In genomic region chrX:13653022-13653693, GRCh38 we compare ENCODE assay signal across 8 cellular contexts. TPM values are rescaled to one million over a fixed set of nuclear protein-coding genes. Genes with fewer than 3 reads are reported as not detected.
DNase-seq lines count a peak whose midpoint lies in the region; ATAC-seq and TF ChIP-seq lines count a peak whose summit lies in the region.

A gene with protein sequence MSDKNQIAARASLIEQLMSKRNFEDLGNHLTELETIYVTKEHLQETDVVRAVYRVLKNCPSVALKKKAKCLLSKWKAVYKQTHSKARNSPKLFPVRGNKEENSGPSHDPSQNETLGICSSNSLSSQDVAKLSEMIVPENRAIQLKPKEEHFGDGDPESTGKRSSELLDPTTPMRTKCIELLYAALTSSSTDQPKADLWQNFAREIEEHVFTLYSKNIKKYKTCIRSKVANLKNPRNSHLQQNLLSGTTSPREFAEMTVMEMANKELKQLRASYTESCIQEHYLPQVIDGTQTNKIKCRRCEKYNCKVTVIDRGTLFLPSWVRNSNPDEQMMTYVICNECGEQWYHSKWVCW (plus strand): TSS chrX:13653141. CDS start chrX:13662509, 9,368 bp downstream.

- H3K9ac ChIP-seq in fibroblast of lung (ENCODE audit: insufficient read depth, low read length): peak within 1 kb of the TSS; percentile 84

- intact Hi-C loops in activated T-helper 2 cell treated with anti-CD3 and anti-CD28 coated beads, Interferon-gamma antibody, Interleukin-2, Interleukin-4, amounts not matched to agents 10 μg/mL and 5 μg/mL and 100 μg/mL, durations not matched to agents 14 hours and 24 hours and 36 hours (cut with micrococcal nuclease): loop anchor here (1.0 to 10.0 kb wide), 5 partner anchors 35 to 698 kb away; partner anchors contain the start of genes OFD1 and TRAPPC2

- H3K79me2 ChIP-seq in GM23338 (replicated peaks; ENCODE audit: insufficient read depth) (no peaks in the 10 kb centered on the region), fibroblast of lung (ENCODE audit: control insufficient read depth, insufficient read depth, low read length) (no peaks in the 10 kb centered on the region)

- DNase-seq in EH (ENCODE audit: low read depth): peak; percentile 97
- peak; percentile 90 for DNase-seq in GM23338 (ENCODE audit: low spot score)
- DNase-seq in Kasumi-1 (lab: John Stamatoyannopoulos, UW): peak; percentile 80 to 84
- DNase-seq in RPMI8226: peak; percentile 97
- DNase-seq in activated T-helper 2 cell treated with anti-CD3 and anti-CD28 coated beads, Interferon-gamma antibody, Interleukin-2, Interleukin-4, amounts not matched to agents 10 μg/mL and 5 μg/mL and 100 μg/mL, durations not matched to agents 14 hours and 24 hours and 36 hours (ENCODE audit: low spot score): peak; percentile 91
- peak; percentile 97 for DNase-seq in fibroblast of lung (ENCODE audit: low read depth in 2 of 2)
- DNase-seq in naive B cell: peak; percentile 94
- DNase-seq in stimulated activated effector memory CD8-positive, alpha-beta T cell treated with anti-CD3 and anti-CD28 coated beads, Interleukin-12 subunit alpha, Interleukin-12 subunit beta, amount 100 ng/mL, for 72 hours (ENCODE audit: low spot score in 2 of 2): peak; percentile 73 to 93

- peak within 1 kb of the TSS; percentile 79 for H3K4me3 Mint-ChIP-seq in GM23338
- peak within 1 kb of the TSS; percentile 84 for H3K4me3 Mint-ChIP-seq in activated T-helper 2 cell treated with anti-CD3 and anti-CD28 coated beads, Interferon-gamma antibody, Interleukin-2, Interleukin-4, amounts not matched to agents 10 μg/mL and 5 μg/mL and 100 μg/mL, durations not matched to agents 14 hours and 24 hours and 36 hours (ENCODE audit: low read depth)
- peak within 1 kb of the TSS; percentile 88 to 98 (median 97) for H3K4me3 Mint-ChIP-seq in naive B cell
- H3K4me3 Mint-ChIP-seq in stimulated activated effector memory CD8-positive, alpha-beta T cell treated with anti-CD3 and anti-CD28 coated beads, Interleukin-12 subunit alpha, Interleukin-12 subunit beta, amount 100 ng/mL, for 72 hours: peak within 1 kb of the TSS; percentile 77

- no peaks in the 10 kb centered on the region for H3K9me3 ChIP-seq in fibroblast of lung (ENCODE audit: control insufficient read depth, insufficient read depth, low read depth, low read length)

- H3K4me3 ChIP-seq in GM23338: peak within 1 kb of the TSS; percentile 71
- peak within 1 kb of the TSS; percentile 66 to 80 (median 71) for H3K4me3 ChIP-seq in fibroblast of lung (replicated peaks in 1 of 4; ENCODE audit: control extremely low read depth in 1 of 4, insufficient read depth in 1 of 4, low read depth in 3 of 4, low read length in 4 of 4)

- H3K9me2 ChIP-seq in GM23338 (ENCODE audit: insufficient read depth): no peaks in the 10 kb centered on the region

- H3K27me3 Mint-ChIP-seq in GM23338 (ENCODE audit: insufficient read depth, low read depth, poor library complexity) (peaks cover 2% of the 10 kb centered on the region), naive B cell (peaks cover 0 to 8% (median 0%) of the 10 kb centered on the region in 3 donors)
- H3K27me3 Mint-ChIP-seq in activated T-helper 2 cell treated with anti-CD3 and anti-CD28 coated beads, Interferon-gamma antibody, Interleukin-2, Interleukin-4, amounts not matched to agents 10 μg/mL and 5 μg/mL and 100 μg/mL, durations not matched to agents 14 hours and 24 hours and 36 hours (ENCODE audit: low read depth): no peaks in the 10 kb centered on the region

- H3K4me2 ChIP-seq in GM23338 (peak within 1 kb of the TSS; percentile 82), fibroblast of lung (ENCODE audit: extremely low read depth, insufficient read depth, low read length) (peak within 1 kb of the TSS; percentile 92)

- H3K27ac ChIP-seq in GM23338 (ENCODE audit: low read depth) (peak within 1 kb of the TSS; percentile 91), fibroblast of lung (ENCODE audit: insufficient read depth, low read length) (peak within 1 kb of the TSS; percentile 94)

- H2AFZ ChIP-seq in GM23338 (peak within 1 kb of the TSS; percentile 94), fibroblast of lung (ENCODE audit: low read length) (peak within 1 kb of the TSS; percentile 75)

- H3K27ac Mint-ChIP-seq in GM23338: peak within 1 kb of the TSS; percentile 74
- H3K27ac Mint-ChIP-seq in activated T-helper 2 cell treated with anti-CD3 and anti-CD28 coated beads, Interferon-gamma antibody, Interleukin-2, Interleukin-4, amounts not matched to agents 10 μg/mL and 5 μg/mL and 100 μg/mL, durations not matched to agents 14 hours and 24 hours and 36 hours: peak within 1 kb of the TSS; percentile 89
- H3K27ac Mint-ChIP-seq in naive B cell: peak within 1 kb of the TSS; percentile 91 to 99 (median 98)
- peak within 1 kb of the TSS; percentile 84 for H3K27ac Mint-ChIP-seq in stimulated activated effector memory CD8-positive, alpha-beta T cell treated with anti-CD3 and anti-CD28 coated beads, Interleukin-12 subunit alpha, Interleukin-12 subunit beta, amount 100 ng/mL, for 72 hours

- ATAC-seq in GM23338: peak; percentile 98
- peak; percentile 92 to 96 for ATAC-seq in naive B cell (ENCODE audit: low read depth in 2 of 2)
- ATAC-seq in stimulated activated effector memory CD8-positive, alpha-beta T cell treated with anti-CD3 and anti-CD28 coated beads, Interleukin-12 subunit alpha, Interleukin-12 subunit beta, amount 100 ng/mL, for 72 hours: peak; percentile 98

- H3K4me1 ChIP-seq in GM23338 (ENCODE audit: insufficient read depth) (peaks cover 8% of the 10 kb centered on the region; the same call in 1 of the 2 replicates), fibroblast of lung (ENCODE audit: control insufficient read depth, extremely low read depth, insufficient read depth, low read length) (no peaks in the 10 kb centered on the region)

- TF ChIP-seq CTCF in GM23338 (conservative IDR thresholded peaks at IDR 0.05; ENCODE audit: low read depth in 2 of 2) (no peak), fibroblast of lung (conservative IDR thresholded peaks at IDR 0.05 in 1 of 2, IDR thresholded peaks at IDR 0.05 in 1 of 2; ENCODE audit: low read depth in 1 of 2, low read length in 2 of 2) (no peak)

- peaks cover 7% of the 10 kb centered on the region; the same call in 1 of the 2 replicates for H3F3A ChIP-seq in GM23338 (replicated peaks; ENCODE audit: low read depth)

- H3K36me3 ChIP-seq in GM23338 (ENCODE audit: insufficient read depth) (no peaks in the 10 kb centered on the region), fibroblast of lung (ENCODE audit: control insufficient read depth, insufficient read depth, low read length) (no peaks in the 10 kb centered on the region)

- no peaks in the 10 kb centered on the region for H4K20me1 ChIP-seq in GM23338 (replicated peaks; ENCODE audit: insufficient read depth)
- no peaks in the 10 kb centered on the region for H4K20me1 ChIP-seq in fibroblast of lung (ENCODE audit: control insufficient read depth, extremely low read depth, insufficient read depth, low read length)

- no peaks in the 10 kb centered on the region for H3K36me3 Mint-ChIP-seq in GM23338 (ENCODE audit: low read depth)
- peaks cover 10% of the 10 kb centered on the region for H3K36me3 Mint-ChIP-seq in activated T-helper 2 cell treated with anti-CD3 and anti-CD28 coated beads, Interferon-gamma antibody, Interleukin-2, Interleukin-4, amounts not matched to agents 10 μg/mL and 5 μg/mL and 100 μg/mL, durations not matched to agents 14 hours and 24 hours and 36 hours (ENCODE audit: low read depth)
- H3K36me3 Mint-ChIP-seq in naive B cell: peaks cover 0 to 6% of the 10 kb centered on the region in 2 donors
- H3K36me3 Mint-ChIP-seq in stimulated activated effector memory CD8-positive, alpha-beta T cell treated with anti-CD3 and anti-CD28 coated beads, Interleukin-12 subunit alpha, Interleukin-12 subunit beta, amount 100 ng/mL, for 72 hours: no peaks in the 10 kb centered on the region

- H3K4me1 Mint-ChIP-seq in GM23338: no peaks in the 10 kb centered on the region
- peaks cover 17% of the 10 kb centered on the region for H3K4me1 Mint-ChIP-seq in activated T-helper 2 cell treated with anti-CD3 and anti-CD28 coated beads, Interferon-gamma antibody, Interleukin-2, Interleukin-4, amounts not matched to agents 10 μg/mL and 5 μg/mL and 100 μg/mL, durations not matched to agents 14 hours and 24 hours and 36 hours (ENCODE audit: low read depth)
- peaks cover 0 to 27% (median 25%) of the 10 kb centered on the region in 3 donors for H3K4me1 Mint-ChIP-seq in naive B cell
- peaks cover 14% of the 10 kb centered on the region for H3K4me1 Mint-ChIP-seq in stimulated activated effector memory CD8-positive, alpha-beta T cell treated with anti-CD3 and anti-CD28 coated beads, Interleukin-12 subunit alpha, Interleukin-12 subunit beta, amount 100 ng/mL, for 72 hours

- no peaks in the 10 kb centered on the region for H3K9me3 Mint-ChIP-seq in GM23338
- no peaks in the 10 kb centered on the region for H3K9me3 Mint-ChIP-seq in activated T-helper 2 cell treated with anti-CD3 and anti-CD28 coated beads, Interferon-gamma antibody, Interleukin-2, Interleukin-4, amounts not matched to agents 10 μg/mL and 5 μg/mL and 100 μg/mL, durations not matched to agents 14 hours and 24 hours and 36 hours
- peaks cover 0 to 2% (median 0%) of the 10 kb centered on the region in 7 donors for H3K9me3 Mint-ChIP-seq in naive B cell
- H3K9me3 Mint-ChIP-seq in stimulated activated effector memory CD8-positive, alpha-beta T cell treated with anti-CD3 and anti-CD28 coated beads, Interleukin-12 subunit alpha, Interleukin-12 subunit beta, amount 100 ng/mL, for 72 hours: no peaks in the 10 kb centered on the region

- H3K27me3 ChIP-seq in GM23338 (ENCODE audit: insufficient read depth) (no peaks in the 10 kb centered on the region), fibroblast of lung (ENCODE audit: control insufficient read depth, insufficient read depth, low read length) (no peaks in the 10 kb centered on the region)

TF ChIP-seq in GM23338, 12 proteins besides CTCF, POLR2A, EP300 and RAD21 (continues in another document):
- no peak for TF ChIP-seq ZNF114 (CRISPR knock-in tag; IDR thresholded peaks at IDR 0.05)
- no peak for TF ChIP-seq ZNF331 (CRISPR knock-in tag; IDR thresholded peaks at IDR 0.05; ENCODE audit: low read depth)

RNA-seq across cellular contexts. Expression of the gene that starts here (rescaled TPM):
- total RNA-seq in GM23338 (2014; rRNA removed; shearing (Covaris generic)): 2.5 and 5.5 TPM in 2 replicates
- polyA plus RNA-seq in GM23338 (2016; fragmentation: Nextera tagmentation; extraction: Ambion mirVana): 0.89 and 1.2 TPM in 2 replicates
- 2.5 and 2.8 TPM in 2 replicates for total RNA-seq in activated T-helper 2 cell treated with anti-CD3 and anti-CD28 coated beads, Interferon-gamma antibody, Interleukin-2, Interleukin-4, amounts not matched to agents 10 μg/mL and 5 μg/mL and 100 μg/mL, durations not matched to agents 14 hours and 24 hours and 36 hours
- 4.6 and 7.3 TPM in 2 replicates for total RNA-seq in fibroblast of lung
- 1.6 and 2.3 TPM in 2 replicates for polyA plus RNA-seq in fibroblast of lung
- 0.94 and 1.2 TPM in 2 replicates for polyA plus RNA-seq in fibroblast of lung (2012)
- polyA minus RNA-seq in fibroblast of lung (ENCODE audit: low replicate concordance): 0.59 and 1.7 TPM in 2 replicates
- polyA plus RNA-seq in naive B cell (ENCODE audit: low read depth in 6 of 6): 10 to 100 TPM; 10.5 to 14.1 (median 13.3) TPM

Comparison
In these comparisons a context has a peak if more than half of its experiments do, and no peak if none do; other contexts are left out.
1. Peak in every context shown above with its lines: DNase-seq, ATAC-seq, H3K4me3 ChIP-seq and H3K27ac ChIP-seq.